8 cellular contexts compared by ENCODE assay signal in genomic region chr2:233449071-233449901, GRCh38.
A peak's percentile ranks its signal among the peaks of the same experiment; 100 is the strongest.
DNase-seq lines count a peak whose midpoint lies in the region; ATAC-seq and TF ChIP-seq lines count a peak whose summit lies in the region.

No MANE protein-coding gene starts in this region.

- H3K4me3 ChIP-seq in kidney epithelial cell (ENCODE audit: low read depth, low read length), result no peak overlapping the region
- no peak overlapping the region for H3K4me3 ChIP-seq in upper lobe of left lung
- H3K4me3 ChIP-seq in naive thymus-derived CD4-positive, alpha-beta T cell (ENCODE audit: low read length), result no peak overlapping the region

- TF ChIP-seq CTCF in kidney epithelial cell (IDR thresholded peaks at IDR 0.05; ENCODE audit: insufficient read depth, low read length, poor library complexity, severe bottlenecking) (peak; percentile 84), upper lobe of left lung (IDR thresholded peaks at IDR 0.05) (peak; percentile 36 to 65 (median 48))

- H3K36me3 Mint-ChIP-seq in activated naive CD8-positive, alpha-beta T cell, result peaks cover 5% of the 10 kb centered on the region
- peaks cover 32% of the 10 kb centered on the region for H3K36me3 Mint-ChIP-seq in activated naive CD8-positive, alpha-beta T cell treated with anti-CD3 and anti-CD28 coated beads, Interleukin-2, amount 50 U/mL, for 24 hours (ENCODE audit: low read depth)
- H3K36me3 Mint-ChIP-seq in naive thymus-derived CD4-positive, alpha-beta T cell, result peaks cover 9 to 56% (median 21%) of the 10 kb centered on the region in 5 donors

- H3K27ac ChIP-seq in upper lobe of left lung, result no peak overlapping the region
- no peak overlapping the region for H3K27ac ChIP-seq in naive thymus-derived CD4-positive, alpha-beta T cell (ENCODE audit: low read depth, low read length)

- H3K4me3 Mint-ChIP-seq in activated naive CD8-positive, alpha-beta T cell, result no peak overlapping the region
- no peak overlapping the region for H3K4me3 Mint-ChIP-seq in activated naive CD8-positive, alpha-beta T cell treated with anti-CD3 and anti-CD28 coated beads, Interleukin-2, amount 50 U/mL, for 24 hours
- no peak overlapping the region for H3K4me3 Mint-ChIP-seq in naive thymus-derived CD4-positive, alpha-beta T cell

- TF ChIP-seq EP300 in upper lobe of left lung (IDR thresholded peaks at IDR 0.05), result no peak

- no peaks in the 10 kb centered on the region for H3K4me1 Mint-ChIP-seq in activated naive CD8-positive, alpha-beta T cell (ENCODE audit: low read depth)
- H3K4me1 Mint-ChIP-seq in activated naive CD8-positive, alpha-beta T cell treated with anti-CD3 and anti-CD28 coated beads, Interleukin-2, amount 50 U/mL, for 24 hours, result peaks cover 2% of the 10 kb centered on the region
- H3K4me1 Mint-ChIP-seq in naive thymus-derived CD4-positive, alpha-beta T cell, result peaks cover 2 to 14% (median 9%) of the 10 kb centered on the region in 7 donors

- H3K36me3 ChIP-seq in kidney epithelial cell (ENCODE audit: control insufficient read depth, insufficient read depth, low read length) (peaks cover 2% of the 10 kb centered on the region), upper lobe of left lung (peaks cover 22 to 97% (median 82%) of the 10 kb centered on the region in 4 donors)
- H3K36me3 ChIP-seq in naive thymus-derived CD4-positive, alpha-beta T cell (ENCODE audit: control insufficient read depth in 2 of 3, insufficient read depth in 3 of 3, low read length in 3 of 3), result peaks cover 18 to 100% (median 60%) of the 10 kb centered on the region in 3 experiments

- intact Hi-C loops in naive thymus-derived CD4-positive, alpha-beta T cell (cut with micrococcal nuclease), result loop anchor here in 1 of 2 donors (10.0 kb wide), 1 partner anchor 594 kb away; no protein-coding TSS in a partner anchor

- TF ChIP-seq POLR2A in upper lobe of left lung (IDR thresholded peaks at IDR 0.05), result no peak

- peaks cover 0 to 6% (median 0%) of the 10 kb centered on the region in 4 donors for H3K4me1 ChIP-seq in upper lobe of left lung
- no peaks in the 10 kb centered on the region for H3K4me1 ChIP-seq in naive thymus-derived CD4-positive, alpha-beta T cell (ENCODE audit: control insufficient read depth in 2 of 2, insufficient read depth in 2 of 2, low read length in 2 of 2)

- CTCF ChIA-PET in naive thymus-derived CD4-positive, alpha-beta T cell (lab: Charles Lee), result interaction anchor here (18.1 kb wide), 1 partner anchor 45 kb away, joined by 379 read pairs; no protein-coding TSS in a partner anchor

- H3K27ac Mint-ChIP-seq in activated naive CD8-positive, alpha-beta T cell, result peak overlapping the region; percentile 46
- no peak overlapping the region for H3K27ac Mint-ChIP-seq in activated naive CD8-positive, alpha-beta T cell treated with anti-CD3 and anti-CD28 coated beads, Interleukin-2, amount 50 U/mL, for 24 hours
- peak overlapping the region in 1 of 9 donors; percentile 80 for H3K27ac Mint-ChIP-seq in naive thymus-derived CD4-positive, alpha-beta T cell

- no peaks in the 10 kb centered on the region for H3K27me3 Mint-ChIP-seq in activated naive CD8-positive, alpha-beta T cell
- no peaks in the 10 kb centered on the region for H3K27me3 Mint-ChIP-seq in activated naive CD8-positive, alpha-beta T cell treated with anti-CD3 and anti-CD28 coated beads, Interleukin-2, amount 50 U/mL, for 24 hours
- H3K27me3 Mint-ChIP-seq in naive thymus-derived CD4-positive, alpha-beta T cell, result no peaks in the 10 kb centered on the region

- POLR2A ChIA-PET in naive thymus-derived CD4-positive, alpha-beta T cell (lab: Charles Lee), result interaction anchor here (0.9 kb wide), 1 partner anchor 66 kb away, joined by 5 read pairs; no protein-coding TSS in a partner anchor

- 65 to 84% methylated on average over 22 to 31 of the region's 31 CpGs for WGBS in upper lobe of left lung, 2 donors

- no peaks in the 10 kb centered on the region for H3K9me3 Mint-ChIP-seq in activated naive CD8-positive, alpha-beta T cell (ENCODE audit: low read depth)
- H3K9me3 Mint-ChIP-seq in activated naive CD8-positive, alpha-beta T cell treated with anti-CD3 and anti-CD28 coated beads, Interleukin-2, amount 50 U/mL, for 24 hours, result no peaks in the 10 kb centered on the region
- peaks cover 0 to 1% (median 0%) of the 10 kb centered on the region in 11 donors for H3K9me3 Mint-ChIP-seq in naive thymus-derived CD4-positive, alpha-beta T cell

- H3K27me3 ChIP-seq in kidney epithelial cell (ENCODE audit: control insufficient read depth, insufficient read depth, low read length), result no peaks in the 10 kb centered on the region
- H3K27me3 ChIP-seq in upper lobe of left lung, result no peaks in the 10 kb centered on the region
- no peaks in the 10 kb centered on the region for H3K27me3 ChIP-seq in naive thymus-derived CD4-positive, alpha-beta T cell (ENCODE audit: control insufficient read depth in 2 of 2, insufficient read depth in 2 of 2, low read length in 2 of 2)

- H3K9me3 ChIP-seq in upper lobe of left lung, result no peaks in the 10 kb centered on the region
- H3K9me3 ChIP-seq in naive thymus-derived CD4-positive, alpha-beta T cell (ENCODE audit: control insufficient read depth in 2 of 3, low read length in 3 of 3), result no peaks in the 10 kb centered on the region

- DNase-seq in activated naive CD8-positive, alpha-beta T cell treated with anti-CD3 and anti-CD28 coated beads, Interleukin-2, amount 50 U/mL, for 24 hours, result no peak
- peak; percentile 72 for DNase-seq in cerebellar cortex (ENCODE audit: low spot score)
- no peak for DNase-seq in kidney epithelial cell (ENCODE audit: low read depth)
- peak; percentile 41 to 75 for DNase-seq in upper lobe of left lung
- DNase-seq in stimulated activated naive CD4-positive, alpha-beta T cell treated with Interleukin-2 at 50 U/mL for 16 hours (lab: John Stamatoyannopoulos, UW), result no peak
- DNase-seq in naive thymus-derived CD4-positive, alpha-beta T cell, result no peak

- ATAC-seq in activated naive CD8-positive, alpha-beta T cell treated with anti-CD3 and anti-CD28 coated beads, Interleukin-2, amount 50 U/mL, for 24 hours, result no peak
- ATAC-seq in upper lobe of left lung (ENCODE audit: low FRiP score in 2 of 2), result peak in 1 of 2 donors; percentile 57
- no peak for ATAC-seq in HG03460 (IDR thresholded peaks at IDR 0.05; ENCODE audit: unreplicated experiment)
- no peak for ATAC-seq in naive thymus-derived CD4-positive, alpha-beta T cell

Comparison
In these comparisons a context has a peak if more than half of its experiments do, and no peak if none do; other contexts are left out.
1. DNase-seq: peak in cerebellar cortex (single experiment) and upper lobe of left lung (2 of 2); none in activated naive CD8-positive, alpha-beta T cell treated with anti-CD3 and anti-CD28 coated beads, Interleukin-2, amount 50 U/mL, for 24 hours (single experiment), kidney epithelial cell (single experiment), stimulated activated naive CD4-positive, alpha-beta T cell treated with Interleukin-2 at 50 U/mL for 16 hours (single experiment) and naive thymus-derived CD4-positive, alpha-beta T cell (0 of 9).